In the genomic region with DNA sequence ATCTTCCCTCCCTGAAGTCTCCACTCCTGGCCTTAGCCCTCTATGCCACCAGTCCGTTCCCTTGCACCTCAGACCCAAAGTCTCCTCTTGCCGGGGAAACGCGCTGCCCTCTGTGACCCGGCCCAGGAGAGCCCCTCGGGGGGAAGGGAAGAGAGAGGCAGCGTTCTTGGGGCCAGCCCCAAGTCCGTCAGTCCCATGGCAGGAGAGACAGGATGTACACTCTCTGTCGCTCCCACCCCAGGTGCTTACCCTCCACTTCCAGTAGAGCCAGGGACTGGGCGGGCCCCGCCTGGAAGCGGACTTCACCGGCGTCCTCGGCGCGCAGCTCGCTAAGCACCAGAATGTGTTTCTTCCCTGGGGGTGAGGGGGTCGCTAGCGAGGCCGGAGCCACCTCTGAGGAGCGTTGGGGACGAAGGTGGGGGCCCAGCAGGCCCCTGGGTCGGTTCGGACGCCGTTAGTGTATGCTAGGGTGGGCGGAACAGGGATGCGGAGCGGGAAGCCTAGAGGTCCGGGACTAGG, we compare ENCODE assay signal across 1 cellular context.
TF ChIP-seq lines count a peak whose summit lies in the region.

No MANE protein-coding gene starts in this region.

TF ChIP-seq in HepG2, 621 proteins besides CTCF, POLR2A, EP300 and RAD21 (continued from another document):
- TF ChIP-seq ZNF256 (CRISPR knock-in tag; conservative IDR thresholded peaks at IDR 0.05) (no peak; the same call in 1 of the 2 replicates), XBP1 (CRISPR knock-in tag; IDR thresholded peaks at IDR 0.05) (no peak), ZNF816 (CRISPR knock-in tag; IDR thresholded peaks at IDR 0.05; ENCODE audit: borderline replicate concordance) (no peak), KDM5A (IDR thresholded peaks at IDR 0.05; ENCODE audit: borderline replicate concordance, low read length) (peak; percentile 64; the same call in 1 of the 2 replicates), ZNF446 (CRISPR knock-in tag; IDR thresholded peaks at IDR 0.05) (no peak), ZNF563 (CRISPR knock-in tag; IDR thresholded peaks at IDR 0.05) (no peak), TEAD2 (CRISPR knock-in tag; IDR thresholded peaks at IDR 0.05) (no peak), ZKSCAN8 (CRISPR knock-in tag; IDR thresholded peaks at IDR 0.05; ENCODE audit: borderline replicate concordance) (no peak), SP5 (CRISPR knock-in tag; IDR thresholded peaks at IDR 0.05; ENCODE audit: borderline replicate concordance, low read depth) (no peak), PHB2 (IDR thresholded peaks at IDR 0.05; ENCODE audit: partially characterized antibody) (no peak), FOXP1 (IDR thresholded peaks at IDR 0.05) (no peak), FOXP1 (CRISPR knock-in tag; IDR thresholded peaks at IDR 0.05) (no peak), MTA1 (CRISPR knock-in tag; IDR thresholded peaks at IDR 0.05; ENCODE audit: borderline replicate concordance) (no peak), NFE2L2 (IDR thresholded peaks at IDR 0.05; ENCODE audit: low read length) (no peak), ZNF235 (CRISPR knock-in tag; IDR thresholded peaks at IDR 0.05; ENCODE audit: borderline replicate concordance) (0 out of 2 replicates have a peak, but pooled peaks have one; percentile 26), CBX1 (IDR thresholded peaks at IDR 0.05; ENCODE audit: low read depth) (no peak), TCF7L2 (IDR thresholded peaks at IDR 0.05; ENCODE audit: low read depth, low read length) (no peak), TBP (CRISPR knock-in tag; IDR thresholded peaks at IDR 0.05) (no peak), ZNF773 (CRISPR knock-in tag; IDR thresholded peaks at IDR 0.05; ENCODE audit: borderline replicate concordance) (no peak), PRMT3 (CRISPR knock-in tag; IDR thresholded peaks at IDR 0.05; ENCODE audit: borderline replicate concordance, low read depth) (no peak), MXD4 (CRISPR knock-in tag; IDR thresholded peaks at IDR 0.05) (no peak), ZNF33A (CRISPR knock-in tag; IDR thresholded peaks at IDR 0.05; ENCODE audit: borderline replicate concordance) (no peak), ZNF660 (CRISPR knock-in tag; IDR thresholded peaks at IDR 0.05; ENCODE audit: borderline replicate concordance, low read depth) (no peak), NFIC (IDR thresholded peaks at IDR 0.05; ENCODE audit: low read length) (no peak), ZSCAN9 (CRISPR knock-in tag; IDR thresholded peaks at IDR 0.05; ENCODE audit: borderline replicate concordance) (no peak), ZNF784 (CRISPR knock-in tag; IDR thresholded peaks at IDR 0.05; ENCODE audit: borderline replicate concordance) (no peak), IKZF4 (CRISPR knock-in tag; IDR thresholded peaks at IDR 0.05; ENCODE audit: borderline replicate concordance, low read depth, not compliant biosample characterization) (no peak), ZNF503 (CRISPR knock-in tag; IDR thresholded peaks at IDR 0.05) (no peak), ZNF562 (CRISPR knock-in tag; IDR thresholded peaks at IDR 0.05; ENCODE audit: borderline replicate concordance) (no peak), GFI1 (CRISPR knock-in tag; IDR thresholded peaks at IDR 0.05; ENCODE audit: borderline replicate concordance) (no peak), RXRA (CRISPR knock-in tag; IDR thresholded peaks at IDR 0.05) (no peak), ZNF546 (CRISPR knock-in tag; conservative IDR thresholded peaks at IDR 0.05) (no peak), HDAC6 (IDR thresholded peaks at IDR 0.05; ENCODE audit: low read depth, low read length) (no peak), TBX3 (IDR thresholded peaks at IDR 0.05; ENCODE audit: borderline replicate concordance) (no peak), ZNF569 (CRISPR knock-in tag; IDR thresholded peaks at IDR 0.05; ENCODE audit: borderline replicate concordance) (no peak), WIZ (CRISPR knock-in tag; IDR thresholded peaks at IDR 0.05) (no peak; the same call in 1 of the 2 replicates), ARNTL (CRISPR knock-in tag; IDR thresholded peaks at IDR 0.05) (no peak), USF2 (IDR thresholded peaks at IDR 0.05; ENCODE audit: low read depth, low read length) (no peak), USF2 (CRISPR knock-in tag; IDR thresholded peaks at IDR 0.05; ENCODE audit: borderline replicate concordance) (no peak), ZNF282 (IDR thresholded peaks at IDR 0.05; ENCODE audit: partially characterized antibody) (no peak)
- TF ChIP-seq, protein P1, sequence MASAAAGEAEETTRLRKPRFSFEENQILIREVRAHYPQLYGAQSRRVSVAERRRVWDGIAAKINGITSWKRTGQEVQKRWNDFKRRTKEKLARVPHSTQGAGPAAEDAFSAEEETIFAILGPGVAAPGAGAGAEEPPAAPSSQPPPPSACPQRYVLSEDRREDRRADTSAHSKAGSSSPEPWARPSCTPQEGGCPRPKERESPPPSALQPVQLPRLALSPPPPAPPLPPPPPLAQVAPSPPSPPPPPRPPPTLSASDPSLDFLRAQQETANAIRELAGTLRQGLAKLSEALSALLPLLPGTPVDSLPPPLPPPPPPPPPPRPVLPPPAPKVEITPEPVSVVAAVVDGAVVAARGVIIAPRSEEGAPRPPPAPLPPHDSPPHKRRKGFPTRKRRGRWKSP (CRISPR knock-in tag; IDR thresholded peaks at IDR 0.05) = no peak
- TF ChIP-seq, protein P2, sequence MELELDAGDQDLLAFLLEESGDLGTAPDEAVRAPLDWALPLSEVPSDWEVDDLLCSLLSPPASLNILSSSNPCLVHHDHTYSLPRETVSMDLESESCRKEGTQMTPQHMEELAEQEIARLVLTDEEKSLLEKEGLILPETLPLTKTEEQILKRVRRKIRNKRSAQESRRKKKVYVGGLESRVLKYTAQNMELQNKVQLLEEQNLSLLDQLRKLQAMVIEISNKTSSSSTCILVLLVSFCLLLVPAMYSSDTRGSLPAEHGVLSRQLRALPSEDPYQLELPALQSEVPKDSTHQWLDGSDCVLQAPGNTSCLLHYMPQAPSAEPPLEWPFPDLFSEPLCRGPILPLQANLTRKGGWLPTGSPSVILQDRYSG (CRISPR knock-in tag; IDR thresholded peaks at IDR 0.05) = no peak
- TF ChIP-seq, protein P3, sequence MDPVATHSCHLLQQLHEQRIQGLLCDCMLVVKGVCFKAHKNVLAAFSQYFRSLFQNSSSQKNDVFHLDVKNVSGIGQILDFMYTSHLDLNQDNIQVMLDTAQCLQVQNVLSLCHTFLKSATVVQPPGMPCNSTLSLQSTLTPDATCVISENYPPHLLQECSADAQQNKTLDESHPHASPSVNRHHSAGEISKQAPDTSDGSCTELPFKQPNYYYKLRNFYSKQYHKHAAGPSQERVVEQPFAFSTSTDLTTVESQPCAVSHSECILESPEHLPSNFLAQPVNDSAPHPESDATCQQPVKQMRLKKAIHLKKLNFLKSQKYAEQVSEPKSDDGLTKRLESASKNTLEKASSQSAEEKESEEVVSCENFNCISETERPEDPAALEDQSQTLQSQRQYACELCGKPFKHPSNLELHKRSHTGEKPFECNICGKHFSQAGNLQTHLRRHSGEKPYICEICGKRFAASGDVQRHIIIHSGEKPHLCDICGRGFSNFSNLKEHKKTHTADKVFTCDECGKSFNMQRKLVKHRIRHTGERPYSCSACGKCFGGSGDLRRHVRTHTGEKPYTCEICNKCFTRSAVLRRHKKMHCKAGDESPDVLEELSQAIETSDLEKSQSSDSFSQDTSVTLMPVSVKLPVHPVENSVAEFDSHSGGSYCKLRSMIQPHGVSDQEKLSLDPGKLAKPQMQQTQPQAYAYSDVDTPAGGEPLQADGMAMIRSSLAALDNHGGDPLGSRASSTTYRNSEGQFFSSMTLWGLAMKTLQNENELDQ (CRISPR knock-in tag; IDR thresholded peaks at IDR 0.05; ENCODE audit: borderline replicate concordance) = no peak
- TF ChIP-seq, protein P4, sequence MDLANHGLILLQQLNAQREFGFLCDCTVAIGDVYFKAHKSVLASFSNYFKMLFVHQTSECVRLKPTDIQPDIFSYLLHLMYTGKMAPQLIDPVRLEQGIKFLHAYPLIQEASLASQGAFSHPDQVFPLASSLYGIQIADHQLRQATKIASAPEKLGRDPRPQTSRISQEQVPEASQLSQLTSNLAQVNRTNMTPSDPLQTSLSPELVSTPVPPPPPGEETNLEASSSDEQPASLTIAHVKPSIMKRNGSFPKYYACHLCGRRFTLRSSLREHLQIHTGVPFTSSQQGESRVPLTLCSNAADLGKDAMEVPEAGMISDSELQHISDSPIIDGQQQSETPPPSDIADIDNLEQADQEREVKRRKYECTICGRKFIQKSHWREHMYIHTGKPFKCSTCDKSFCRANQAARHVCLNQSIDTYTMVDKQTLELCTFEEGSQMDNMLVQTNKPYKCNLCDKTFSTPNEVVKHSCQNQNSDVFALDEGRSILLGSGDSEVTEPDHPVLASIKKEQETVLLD (CRISPR knock-in tag; IDR thresholded peaks at IDR 0.05; ENCODE audit: low read depth) = peak; percentile 45
TF ChIP-seq in HepG2: peak in this region for 80.
